In genomic region chr17:47982091-47982617, GRCh38 we compare ENCODE assay signal across 18 cellular contexts. TPM values are rescaled to one million over a fixed set of nuclear protein-coding genes. Genes with fewer than 3 reads are reported as not detected.
DNase-seq lines count a peak whose midpoint lies in the region; ATAC-seq and TF ChIP-seq lines count a peak whose summit lies in the region.
"Had no signal": no experiment of that assay in that cellular context is flagged by ENCODE, and none has a peak within 500 bp of the region (broad histone marks: within the 10 kb centered on the region; RNA-seq: fewer than 3 reads in every experiment).

No MANE protein-coding gene starts in this region.

- no peaks in the 10 kb centered on the region for H3K27me3 ChIP-seq in prostate gland (replicated peaks; ENCODE audit: insufficient read depth)

- H3K4me3 ChIP-seq in prostate gland: no peak overlapping the region
- H3K4me3 ChIP-seq: GM23248 had no signal

- peaks cover 64% of the 10 kb centered on the region for H3K4me1 Mint-ChIP-seq in dendritic cell treated with granulocyte-macrophage colony-stimulating factor and Interleukin-4, amounts not matched to agents 40 ng/mL and 50 ng/mL, for 4 days (ENCODE audit: low read depth)
- H3K4me1 Mint-ChIP-seq in progenitor cell of endocrine pancreas (ENCODE audit: low read depth): peaks cover 51% of the 10 kb centered on the region

- H3K4me3 Mint-ChIP-seq in dendritic cell treated with granulocyte-macrophage colony-stimulating factor and Interleukin-4, amounts not matched to agents 40 ng/mL and 50 ng/mL, for 4 days: no peak overlapping the region
- no peak overlapping the region for H3K4me3 Mint-ChIP-seq in progenitor cell of endocrine pancreas (ENCODE audit: low read depth)
- H3K4me3 Mint-ChIP-seq: CD14-positive monocyte had no signal

- peaks cover under 1% of the 10 kb centered on the region for H3K27me3 Mint-ChIP-seq in dendritic cell treated with granulocyte-macrophage colony-stimulating factor and Interleukin-4, amounts not matched to agents 40 ng/mL and 50 ng/mL, for 4 days
- peaks cover 5% of the 10 kb centered on the region for H3K27me3 Mint-ChIP-seq in progenitor cell of endocrine pancreas

- intact Hi-C loops in dendritic cell treated with granulocyte-macrophage colony-stimulating factor and Interleukin-4, amounts not matched to agents 40 ng/mL and 50 ng/mL, for 4 days (cut with micrococcal nuclease): no loop called here
- intact Hi-C loops in prostate gland (cut with DNase I): no loop called here

- H3K9me3 Mint-ChIP-seq in dendritic cell treated with granulocyte-macrophage colony-stimulating factor and Interleukin-4, amounts not matched to agents 40 ng/mL and 50 ng/mL, for 4 days: no peaks in the 10 kb centered on the region
- H3K9me3 Mint-ChIP-seq in progenitor cell of endocrine pancreas (ENCODE audit: low read depth): no peaks in the 10 kb centered on the region

- peak; percentile 22 for DNase-seq in NCI-H146 (lab: John Stamatoyannopoulos, UW)
- no peak for DNase-seq in NCI-H146 treated with DMSO at 0.1 percent for 48 hours (lab: John Stamatoyannopoulos, UW; ENCODE audit: unreplicated experiment)
- DNase-seq in NCI-H2227 treated with DMSO at 0.1 percent for 48 hours (lab: John Stamatoyannopoulos, UW): peak; percentile 92
- DNase-seq in progenitor cell of endocrine pancreas (ENCODE audit: low spot score, unreplicated experiment): no peak
- no peak for DNase-seq in prostate gland (ENCODE audit: low spot score)
- no peak for DNase-seq in cortex of kidney (lab: John Stamatoyannopoulos, UW)
- DNase-seq: 8988T, Caco-2, DMS53, GM23248, NCI-H1436 treated with DMSO at 0.1 percent for 48 hours, NCI-H446 treated with DMSO at 0.1 percent for 48 hours, NCI-H748 treated with DMSO at 0.1 percent for 48 hours had no signal

- H3K27ac ChIP-seq in prostate gland: no peak overlapping the region
- H3K27ac ChIP-seq: GM23248 had no signal

- no peak for TF ChIP-seq CTCF in progenitor cell of endocrine pancreas (IDR thresholded peaks at IDR 0.05; ENCODE audit: unreplicated experiment)
- TF ChIP-seq CTCF in prostate gland (IDR thresholded peaks at IDR 0.05): no peak

- no peak for ATAC-seq in HG02840 (IDR thresholded peaks at IDR 0.05; ENCODE audit: low FRiP score, unreplicated experiment)
- ATAC-seq: Right ventricle myocardium inferior had no signal

- peaks cover 8 to 19% of the 10 kb centered on the region in 2 donors for H3K36me3 ChIP-seq in prostate gland

- H3K36me3 Mint-ChIP-seq in dendritic cell treated with granulocyte-macrophage colony-stimulating factor and Interleukin-4, amounts not matched to agents 40 ng/mL and 50 ng/mL, for 4 days (ENCODE audit: low read depth): peaks cover 86% of the 10 kb centered on the region
- peaks cover 27% of the 10 kb centered on the region for H3K36me3 Mint-ChIP-seq in progenitor cell of endocrine pancreas (ENCODE audit: insufficient read depth)

- peak overlapping the region; percentile 83 for H3K27ac Mint-ChIP-seq in dendritic cell treated with granulocyte-macrophage colony-stimulating factor and Interleukin-4, amounts not matched to agents 40 ng/mL and 50 ng/mL, for 4 days
- H3K27ac Mint-ChIP-seq in progenitor cell of endocrine pancreas: peak overlapping the region; percentile 79

- no peak for TF ChIP-seq POLR2A in prostate gland (IDR thresholded peaks at IDR 0.05)

- H3K4me1 ChIP-seq in prostate gland (replicated peaks): peaks cover 18% of the 10 kb centered on the region
- H3K4me1 ChIP-seq: Caco-2 had no signal

- no peaks in the 10 kb centered on the region for H3K9me3 ChIP-seq in prostate gland
- H3K9me3 ChIP-seq: Caco-2 had no signal

- 77% methylated on average over 14 of the region's 14 CpGs for WGBS in prostate gland

RNA-seq across cellular contexts. Expression of gene CDK5RAP3, which starts 11.2 kb away (rescaled TPM):
- 336 and 344 TPM in 2 replicates for total RNA-seq in progenitor cell of endocrine pancreas
- 100 to 1,000 TPM; 185 to 193 TPM for total RNA-seq in prostate gland

RNA-seq across cellular contexts. Expression of gene PRR15L, which starts 24.5 kb away (rescaled TPM):
- total RNA-seq in progenitor cell of endocrine pancreas (32.2 and 36.1 TPM in 2 replicates), prostate gland (10 to 100 TPM; 19.9 to 59.7 TPM)
- total RNA-seq: GM23248, LHCN-M2, Right ventricle myocardium inferior had no signal

RNA-seq across cellular contexts. Expression of gene PNPO, which starts 40.8 kb away (rescaled TPM):
- total RNA-seq in progenitor cell of endocrine pancreas (11.9 and 12.2 TPM in 2 replicates), prostate gland (10 to 100 TPM; 37.3 to 55.2 TPM)

RNA-seq across cellular contexts. Expression of gene COPZ2, which starts 55.4 kb away (rescaled TPM):
- total RNA-seq in progenitor cell of endocrine pancreas (0.64 TPM in 1 of 2 replicates, not detected in the other), prostate gland (10 to 100 TPM; 18.1 to 18.5 TPM)

Comparison
In these comparisons a context has a peak if more than half of its experiments do, and no peak if none do; other contexts are left out.
1. DNase-seq: peak in NCI-H146 (single experiment) and NCI-H2227 treated with DMSO at 0.1 percent for 48 hours (single experiment); none in NCI-H146 treated with DMSO at 0.1 percent for 48 hours (single experiment), progenitor cell of endocrine pancreas (single experiment), prostate gland (single experiment) and cortex of kidney (single experiment).